22 cellular contexts compared by ENCODE assay signal in genomic region chr7:51026341-51026740, GRCh38.
"Had no signal": no experiment of that assay in that cellular context is flagged by ENCODE, and none has a peak within 500 bp of the region (broad histone marks: within the 10 kb centered on the region; RNA-seq: fewer than 3 reads in every experiment).

No MANE protein-coding gene starts in this region.

- H3K36me3 ChIP-seq: adrenal gland had no signal

- H3K27ac Mint-ChIP-seq: activated CD8-positive, alpha-beta T cell treated with anti-CD3 and anti-CD28 coated beads for 36 hours; activated naive CD4-positive, alpha-beta T cell treated with anti-CD3 and anti-CD28 coated beads for 36 hours; activated naive CD8-positive, alpha-beta T cell treated with anti-CD3 and anti-CD28 coated beads, Interleukin-2, amount 10 ng/mL, durations not matched to agents 7 days and 5 days; activated T-cell treated with anti-CD3 and anti-CD28 coated beads, Interleukin-2, amount 50 U/mL, for 24 hours; activated T-helper 1 cell treated with anti-CD3 and anti-CD28 coated beads, Interleukin-12 subunit alpha, Interleukin-12 subunit beta, Interleukin-2, Interleukin-4 antibody, amounts not matched to agents 30 ng/mL and 10 ng/mL and 1 ng/mL, durations not matched to agents 14 hours and 24 hours and 36 hours; IgD-negative memory B cell; T-helper 1 cell treated with Interleukin-12 subunit alpha and Interleukin-12 subunit beta and Interleukin-4 antibody, amounts not matched to agents 30 μg/mL and 1 μg/mL, for 36 hours had no signal

- H3K4me3 Mint-ChIP-seq: activated CD8-positive, alpha-beta T cell treated with anti-CD3 and anti-CD28 coated beads for 36 hours; activated naive CD4-positive, alpha-beta T cell treated with anti-CD3 and anti-CD28 coated beads for 36 hours; activated naive CD8-positive, alpha-beta T cell treated with anti-CD3 and anti-CD28 coated beads, Interleukin-2, amount 10 ng/mL, durations not matched to agents 7 days and 5 days; activated T-cell treated with anti-CD3 and anti-CD28 coated beads, Interleukin-2, amount 50 U/mL, for 24 hours; activated T-helper 1 cell treated with anti-CD3 and anti-CD28 coated beads, Interleukin-12 subunit alpha, Interleukin-12 subunit beta, Interleukin-2, Interleukin-4 antibody, amounts not matched to agents 30 ng/mL and 10 ng/mL and 1 ng/mL, durations not matched to agents 14 hours and 24 hours and 36 hours; IgD-negative memory B cell; T-helper 1 cell treated with Interleukin-12 subunit alpha and Interleukin-12 subunit beta and Interleukin-4 antibody, amounts not matched to agents 30 μg/mL and 1 μg/mL, for 36 hours had no signal

- H3K27me3 ChIP-seq: adrenal gland had no signal

- H3K27me3 Mint-ChIP-seq: activated CD8-positive, alpha-beta T cell treated with anti-CD3 and anti-CD28 coated beads for 36 hours; activated T-cell treated with anti-CD3 and anti-CD28 coated beads, Interleukin-2, amount 50 U/mL, for 24 hours; IgD-negative memory B cell had no signal

- DNase-seq: activated CD4-positive, alpha-beta T cell treated with anti-CD3 and anti-CD28 coated beads for 4 hours; activated CD8-positive, alpha-beta T cell treated with anti-CD3 and anti-CD28 coated beads for 36 hours; activated effector memory CD4-positive, alpha-beta T cell treated with anti-CD3 and anti-CD28 coated beads, Interleukin-2, amount 50 U/mL, for 16 hours; activated naive CD4-positive, alpha-beta T cell treated with anti-CD3 and anti-CD28 coated beads for 36 hours; activated naive CD8-positive, alpha-beta T cell treated with anti-CD3 and anti-CD28 coated beads, Interleukin-2, amount 10 ng/mL, durations not matched to agents 7 days and 5 days; activated T-cell treated with anti-CD3 and anti-CD28 coated beads, Interleukin-2, amount 50 U/mL, for 24 hours; adrenal gland; anterior cingulate cortex; KG1; NCI-H1048; NCI-H146; NCI-H187 treated with DMSO at 0.1 percent for 48 hours; NCI-H2081 treated with DMSO at 0.1 percent for 48 hours; NCI-H446; NCI-H524; PC-3; SHP77 treated with DMSO at 0.1 percent for 48 hours had no signal

- H3K27ac ChIP-seq: adrenal gland had no signal

- H3K9me3 ChIP-seq: adrenal gland had no signal

- FAIRE-seq: RCC 7860 had no signal

- H3K4me3 ChIP-seq: adrenal gland had no signal

- H3K4me1 ChIP-seq: adrenal gland had no signal

- H3K36me3 Mint-ChIP-seq: activated naive CD8-positive, alpha-beta T cell treated with anti-CD3 and anti-CD28 coated beads, Interleukin-2, amount 10 ng/mL, durations not matched to agents 7 days and 5 days had no signal

- H3K9me3 Mint-ChIP-seq: activated CD8-positive, alpha-beta T cell treated with anti-CD3 and anti-CD28 coated beads for 36 hours; activated naive CD4-positive, alpha-beta T cell treated with anti-CD3 and anti-CD28 coated beads for 36 hours; activated naive CD8-positive, alpha-beta T cell treated with anti-CD3 and anti-CD28 coated beads, Interleukin-2, amount 10 ng/mL, durations not matched to agents 7 days and 5 days; activated T-cell treated with anti-CD3 and anti-CD28 coated beads, Interleukin-2, amount 50 U/mL, for 24 hours; activated T-helper 1 cell treated with anti-CD3 and anti-CD28 coated beads, Interleukin-12 subunit alpha, Interleukin-12 subunit beta, Interleukin-2, Interleukin-4 antibody, amounts not matched to agents 30 ng/mL and 10 ng/mL and 1 ng/mL, durations not matched to agents 14 hours and 24 hours and 36 hours; T-helper 1 cell treated with Interleukin-12 subunit alpha and Interleukin-12 subunit beta and Interleukin-4 antibody, amounts not matched to agents 30 μg/mL and 1 μg/mL, for 36 hours had no signal

- H3K4me1 Mint-ChIP-seq: activated naive CD8-positive, alpha-beta T cell treated with anti-CD3 and anti-CD28 coated beads, Interleukin-2, amount 10 ng/mL, durations not matched to agents 7 days and 5 days; IgD-negative memory B cell had no signal

- ATAC-seq: activated CD4-positive, CD25-positive, alpha-beta regulatory T cell treated with anti-CD3 and anti-CD28 coated beads, Interleukin-2, amount 50 U/mL, for 24 hours; activated CD8-positive, alpha-beta T cell treated with anti-CD3 and anti-CD28 coated beads for 36 hours; PC-3 had no signal
